8 cellular contexts compared by ENCODE assay signal in genomic region chr1:204506091-204506968, GRCh38. TPM values are rescaled to one million over a fixed set of nuclear protein-coding genes. Genes with fewer than 3 reads are reported as not detected.
DNase-seq lines count a peak whose midpoint lies in the region; ATAC-seq and TF ChIP-seq lines count a peak whose summit lies in the region.

No MANE protein-coding gene starts in this region.

- H3K4me3 ChIP-seq in WI38 (ENCODE audit: low read depth, low read length) = peak overlapping the region; percentile 60
- H3K4me3 ChIP-seq in choroid plexus epithelial cell (ENCODE audit: low read depth, low read length) = peak overlapping the region; percentile 63

- ATAC-seq in GM18907 (IDR thresholded peaks at IDR 0.05; ENCODE audit: unreplicated experiment) = peak; percentile 70
- peak; percentile 68 for ATAC-seq in HG03175 (IDR thresholded peaks at IDR 0.05; ENCODE audit: unreplicated experiment)
- peak; percentile 72 for ATAC-seq in left colon

- TF ChIP-seq CTCF in WI38 (IDR thresholded peaks at IDR 0.05; ENCODE audit: low read depth, low read length) = no peak
- no peak for TF ChIP-seq CTCF in choroid plexus epithelial cell (conservative IDR thresholded peaks at IDR 0.05; ENCODE audit: low read depth, low read length)

- intact Hi-C loops in left colon (cut with DNase I, micrococcal nuclease) = no loop called here

- peak; percentile 93 for DNase-seq in ACHN
- DNase-seq in NCI-H2227 (lab: John Stamatoyannopoulos, UW; ENCODE audit: unreplicated experiment) = peak; percentile 90
- peak; percentile 95 for DNase-seq in choroid plexus epithelial cell (ENCODE audit: low read depth)
- peak; percentile 62 to 76 for DNase-seq in left colon
- DNase-seq in stimulated activated CD4-positive, alpha-beta T cell treated with anti-CD3 and anti-CD28 coated beads, Interleukin-1b, Interleukin-23, amount 100 ng/mL, for 4 hours (ENCODE audit: low read depth in 2 of 2) = peak; percentile 50 to 78

- in situ Hi-C loops in ACHN (cut with HindIII; ENCODE audit: low pct_ligation_motif_present, low pct_unique_long_range_greater_than_20kb, low sequenced_read_pairs) = no loop called here

RNA-seq across cellular contexts. Expression of gene MDM4, which starts 9.9 kb away (rescaled TPM):
- total RNA-seq in left colon = 10 to 100 TPM; 47.8 to 64.2 TPM

RNA-seq across cellular contexts. Expression of gene PIK3C2B, which starts 11.7 kb away (rescaled TPM):
- total RNA-seq in left colon = 10 to 100 TPM; 78.5 to 82.0 TPM

Comparison
In these comparisons a context has a peak if more than half of its experiments do, and no peak if none do; other contexts are left out.
1. Peak in every context shown above with its lines: DNase-seq, ATAC-seq and H3K4me3 ChIP-seq.